9 cellular contexts compared by ENCODE assay signal in the genomic region with DNA sequence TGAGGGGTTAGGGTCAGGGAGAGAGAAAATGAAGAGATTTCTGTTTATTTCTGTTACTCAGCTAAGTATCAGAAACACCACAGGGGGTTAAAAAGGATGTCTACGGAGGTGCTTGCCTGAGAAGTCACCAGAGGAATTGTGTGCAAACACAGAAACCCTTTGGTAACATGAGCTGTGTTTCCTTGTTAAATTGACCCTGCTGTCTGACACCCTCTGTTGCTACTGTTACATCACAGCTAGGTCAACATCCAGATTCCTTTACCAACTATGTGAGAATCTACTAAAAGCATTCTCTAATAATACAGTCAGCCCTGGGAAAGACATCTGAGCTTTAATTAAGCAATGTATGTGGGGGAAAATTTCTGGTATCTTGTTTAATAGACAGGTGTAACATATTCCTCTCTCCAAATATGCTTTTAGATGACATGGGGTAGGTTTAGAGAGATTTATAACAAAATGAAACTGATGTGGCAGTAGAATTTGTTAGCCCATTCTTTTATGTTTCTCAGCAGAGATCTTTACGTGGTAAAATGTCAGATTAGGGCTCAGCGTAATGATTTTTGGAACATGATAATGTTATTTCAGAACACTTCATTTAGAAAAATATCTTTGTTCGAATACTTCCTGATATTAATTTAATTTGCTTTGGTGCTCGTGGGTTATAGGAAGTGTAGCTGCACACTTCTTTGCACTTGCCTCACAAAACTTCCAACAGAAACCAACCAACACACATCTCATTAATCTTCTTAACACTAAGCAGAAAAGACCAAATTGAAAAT.
A peak's percentile ranks its signal among the peaks of the same experiment; 100 is the strongest.
DNase-seq lines count a peak whose midpoint lies in the region; ATAC-seq and TF ChIP-seq lines count a peak whose summit lies in the region.
"Had no signal": no experiment of that assay in that cellular context is flagged by ENCODE, and none has a peak within 500 bp of the region (broad histone marks: within the 10 kb centered on the region; RNA-seq: fewer than 3 reads in every experiment).

No MANE protein-coding gene starts in this region.

- no peaks in the 10 kb centered on the region for H3K36me3 Mint-ChIP-seq in CD14-positive monocyte

- H3K4me1 ChIP-seq in mucosa of stomach (ENCODE audit: control insufficient read depth, insufficient read depth, low read length) = no peaks in the 10 kb centered on the region

- H3K27ac Mint-ChIP-seq in CD14-positive monocyte = peak overlapping the region; percentile 58 to 78 (median 74)

- H3K9ac ChIP-seq in mucosa of stomach (ENCODE audit: low read length) = peak overlapping the region; percentile 30

- H3K4me3 Mint-ChIP-seq in CD14-positive monocyte = peak overlapping the region; percentile 56 to 66

- peaks cover 36% of the 10 kb centered on the region for H3K4me1 Mint-ChIP-seq in CD14-positive monocyte

- no peaks in the 10 kb centered on the region for H3K27me3 ChIP-seq in mucosa of stomach (ENCODE audit: control insufficient read depth, insufficient read depth, low read length)

- ATAC-seq in GM18873 (IDR thresholded peaks at IDR 0.05; ENCODE audit: low FRiP score, unreplicated experiment) (no peak), GM21529 (IDR thresholded peaks at IDR 0.05; ENCODE audit: unreplicated experiment) (no peak)

- peaks cover 0 to 1% (median 0%) of the 10 kb centered on the region in 3 donors for H3K27me3 Mint-ChIP-seq in CD14-positive monocyte (ENCODE audit: low read depth in 3 of 3)

- DNase-seq in CD14-positive monocyte (ENCODE audit: low spot score) (no peak), HuH-7 (ENCODE audit: low spot score) (peak; percentile 73), dermis blood vessel endothelial cell (peak; percentile 68), hippocampal formation (lab: John Stamatoyannopoulos, UW) (no peak)
- DNase-seq in activated CD4-positive, alpha-beta T cell treated with anti-CD3 and anti-CD28 coated beads, Interleukin-2, amount 50 U/mL, for 48 hours = no peak
- DNase-seq: NCI-H1436 had no signal

- H3K9me3 Mint-ChIP-seq in CD14-positive monocyte = no peaks in the 10 kb centered on the region

- TF ChIP-seq CTCF in CD14-positive monocyte (IDR thresholded peaks at IDR 0.05) = no peak

- H3K9me3 ChIP-seq in mucosa of stomach (ENCODE audit: control insufficient read depth, low read length) = no peaks in the 10 kb centered on the region

- H3K4me3 ChIP-seq in mucosa of stomach (ENCODE audit: low read length) = no peak overlapping the region

- intact Hi-C loops in CD14-positive monocyte (cut with micrococcal nuclease) = no loop called here

- no peaks in the 10 kb centered on the region for H3K36me3 ChIP-seq in mucosa of stomach (ENCODE audit: control insufficient read depth, insufficient read depth, low read length)

Comparison
In these comparisons a context has a peak if more than half of its experiments do, and no peak if none do; other contexts are left out.
1. DNase-seq: peak in HuH-7 (single experiment) and dermis blood vessel endothelial cell (single experiment); none in CD14-positive monocyte (single experiment), hippocampal formation (0 of 2) and activated CD4-positive, alpha-beta T cell treated with anti-CD3 and anti-CD28 coated beads, Interleukin-2, amount 50 U/mL, for 48 hours (0 of 2).